ENCODE assay signal across 8 cellular contexts in the genomic region with DNA sequence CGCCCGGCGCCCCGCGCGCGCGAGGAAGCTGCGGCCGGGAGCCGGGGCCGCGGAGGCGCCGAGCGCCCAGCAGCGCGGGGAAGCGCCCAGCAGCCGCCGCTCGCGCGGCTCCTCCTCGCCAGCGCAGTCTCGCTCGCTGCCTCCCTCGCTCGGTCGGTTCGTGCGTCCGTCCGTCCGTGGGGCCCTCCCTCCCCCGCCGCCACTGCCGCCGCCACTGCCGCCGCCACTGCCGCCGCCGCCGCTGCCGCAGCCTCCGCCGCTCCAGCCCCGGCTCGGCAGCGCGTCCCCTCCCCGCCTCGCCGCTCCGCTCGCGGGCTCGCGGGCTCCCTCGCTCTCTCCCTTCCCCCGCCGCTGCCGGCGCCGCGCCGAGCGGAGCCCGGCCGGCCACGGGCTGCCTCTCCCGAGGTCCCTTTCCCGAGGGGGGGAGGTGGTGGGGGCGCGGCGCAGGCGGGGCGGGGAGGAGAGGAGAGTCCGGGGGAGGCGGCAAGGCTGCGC. TPM values are rescaled to one million over a fixed set of nuclear protein-coding genes. Genes with fewer than 3 reads are reported as not detected.
DNase-seq lines count a peak whose midpoint lies in the region; ATAC-seq and TF ChIP-seq lines count a peak whose summit lies in the region.

A gene (minus strand): TSS at position 138 of the 495 bp plus-strand sequence.

- H3K36me3 ChIP-seq in RWPE2 (ENCODE audit: low read depth) (no peaks in the 10 kb centered on the region), tibial artery (no peaks in the 10 kb centered on the region)

- H3K27me3 ChIP-seq in RWPE2 (ENCODE audit: insufficient read depth, poor library complexity, severe bottlenecking) (peaks cover 48% of the 10 kb centered on the region), tibial artery (no peaks in the 10 kb centered on the region)

- peak within 1 kb of the TSS; percentile 71 for H3K4me3 Mint-ChIP-seq in mesothelial cell of epicardium

- no peaks in the 10 kb centered on the region for H3K36me3 Mint-ChIP-seq in mesothelial cell of epicardium

- H3K27me3 Mint-ChIP-seq in mesothelial cell of epicardium (ENCODE audit: low read depth): peaks cover 92% of the 10 kb centered on the region

- H3K9me3 ChIP-seq in RWPE2 (ENCODE audit: severe bottlenecking): no peaks in the 10 kb centered on the region
- H3K9me3 ChIP-seq in tibial artery: no peaks in the 10 kb centered on the region

- DNase-seq in NCI-H345 (lab: John Stamatoyannopoulos, UW): peak; percentile 37
- DNase-seq in NCI-H345 treated with DMSO at 0.1 percent for 48 hours (lab: John Stamatoyannopoulos, UW; ENCODE audit: unreplicated experiment): no peak
- no peak for DNase-seq in RWPE2 (ENCODE audit: low spot score)
- peak; percentile 46 for DNase-seq in epithelial cell of esophagus (ENCODE audit: low read depth)
- DNase-seq in mesothelial cell of epicardium (ENCODE audit: low spot score in 2 of 2, unreplicated experiment in 2 of 2): peak; percentile 23 to 63
- DNase-seq in tibial artery: no peak
- DNase-seq in RKO (ENCODE audit: low spot score): no peak

- H3K27ac ChIP-seq in RWPE2 (ENCODE audit: poor library complexity, severe bottlenecking) (no peak within 1 kb of the TSS), tibial artery (peak within 1 kb of the TSS; percentile 74 to 79)

- peaks cover 16% of the 10 kb centered on the region for H3K4me1 Mint-ChIP-seq in mesothelial cell of epicardium

- no peak within 1 kb of the TSS for H3K27ac Mint-ChIP-seq in mesothelial cell of epicardium

- peak; percentile 32; the same call in 2 of the 3 replicates for ATAC-seq in RWPE2 (ENCODE audit: low read depth)
- no peak for ATAC-seq in GM21360 (IDR thresholded peaks at IDR 0.05; ENCODE audit: unreplicated experiment)

- no peaks in the 10 kb centered on the region for H3K9me3 Mint-ChIP-seq in mesothelial cell of epicardium

- H3K4me1 ChIP-seq in RWPE2 (ENCODE audit: insufficient read depth, poor library complexity, severe bottlenecking) (no peaks in the 10 kb centered on the region), tibial artery (peaks cover 0 to 43% (median 24%) of the 10 kb centered on the region in 4 donors)

- intact Hi-C loops in tibial artery (cut with DNase I; ENCODE audit: low total_unique reads): loop anchor here (10.0 kb wide), 2 partner anchors 85 to 195 kb away; no protein-coding TSS in a partner anchor

- TF ChIP-seq CTCF in RWPE2 (IDR thresholded peaks at IDR 0.05; ENCODE audit: poor library complexity, severe bottlenecking): no peak
- TF ChIP-seq CTCF in epithelial cell of esophagus (IDR thresholded peaks at IDR 0.05; ENCODE audit: insufficient read depth, low read depth, low read length, missing control alignments): no peak
- TF ChIP-seq CTCF in mesothelial cell of epicardium (IDR thresholded peaks at IDR 0.05; ENCODE audit: unreplicated experiment): no peak
- TF ChIP-seq CTCF in tibial artery (IDR thresholded peaks at IDR 0.05): no peak

- H3K4me3 ChIP-seq in RWPE2 (ENCODE audit: severe bottlenecking): peak within 1 kb of the TSS; percentile 32
- H3K4me3 ChIP-seq in epithelial cell of esophagus (ENCODE audit: low read length): peak within 1 kb of the TSS; percentile 42
- H3K4me3 ChIP-seq in tibial artery: peak within 1 kb of the TSS; percentile 67 to 85

RNA-seq across cellular contexts. Expression of the gene that starts here (rescaled TPM):
- total RNA-seq in mesothelial cell of epicardium: 0.31 to 0.47 TPM (median 0.42 TPM) in 3 replicates

Comparison
In these comparisons a context has a peak if more than half of its experiments do, and no peak if none do; other contexts are left out.
1. DNase-seq: peak in NCI-H345 (single experiment) and epithelial cell of esophagus (single experiment); none in NCI-H345 treated with DMSO at 0.1 percent for 48 hours (single experiment), RWPE2 (single experiment), tibial artery (0 of 2) and RKO (single experiment).
2. Peak in DNase-seq in mesothelial cell of epicardium; RNA of the gene not detected or under 1 TPM.
3. Peak in every context shown above with its lines, with median percentiles within 50 percentile points of each other: H3K4me3 ChIP-seq.